Comparison of ENCODE assay signal across 20 cellular contexts in genomic region chr12:59407799-59408198, GRCh38.
"Had no signal": no experiment of that assay in that cellular context is flagged by ENCODE, and none has a peak within 500 bp of the region (broad histone marks: within the 10 kb centered on the region; RNA-seq: fewer than 3 reads in every experiment).

No MANE protein-coding gene starts in this region.

- H3K4me1 ChIP-seq: suprapubic skin had no signal

- H3K4me3 ChIP-seq: body of pancreas, pancreas, smooth muscle cell, suprapubic skin, transverse colon, vagina had no signal

- ATAC-seq: activated T-helper 17 cell treated with anti-CD3 and anti-CD28 coated beads, Interleukin-2, amount 50 U/mL, for 72 hours; body of pancreas; natural killer cell; sciatic nerve; stimulated activated naive CD8-positive, alpha-beta T cell treated with anti-CD3 and anti-CD28 coated beads, Interleukin-15, amount 100 ng/mL, for 72 hours had no signal

- H3K4me2 ChIP-seq: smooth muscle cell had no signal

- H3K9me3 ChIP-seq: body of pancreas, neutrophil, pancreas, suprapubic skin, transverse colon, vagina had no signal

- DNase-seq: activated B cell treated with CpG ODN at 0.5 μM for 24 hours; activated CD4-positive, alpha-beta memory T cell treated with anti-CD3 and anti-CD28 coated beads, Interleukin-2, amount 10 ng/mL, durations not matched to agents 7 days and 5 days; activated CD4-positive, alpha-beta T cell treated with anti-CD3 and anti-CD28 coated beads for 48 hours; activated naive CD4-positive, alpha-beta T cell; activated naive CD8-positive, alpha-beta T cell treated with anti-CD3 and anti-CD28 coated beads, Interleukin-2, amount 10 ng/mL, durations not matched to agents 7 days and 5 days; activated T-cell treated with anti-CD3 and anti-CD28 coated beads, Interleukin-2, amount 50 U/mL, for 1 hour; dermis blood vessel endothelial cell; effector memory CD4-positive, alpha-beta T cell; natural killer cell; pancreas; stimulated activated CD4-positive, alpha-beta T cell treated with anti-CD3 and anti-CD28 coated beads, Interleukin-4, amount 100 ng/mL, for 1 hour; stimulated activated naive CD8-positive, alpha-beta T cell treated with anti-CD3 and anti-CD28 coated beads, Interleukin-15, amount 100 ng/mL, for 72 hours; transverse colon had no signal

- H3K36me3 ChIP-seq: neutrophil, pancreas, suprapubic skin, transverse colon, vagina had no signal

- H3K27me3 ChIP-seq: body of pancreas, neutrophil, pancreas, suprapubic skin, transverse colon, vagina had no signal

- H3K27ac ChIP-seq: body of pancreas, neutrophil, pancreas, suprapubic skin, transverse colon, vagina had no signal
